ENCODE assay signal across 36 cellular contexts in genomic region chr1:94283462-94283861, GRCh38. TPM values are rescaled to one million over a fixed set of nuclear protein-coding genes. Genes with fewer than 3 reads are reported as not detected.
"Had no signal": no experiment of that assay in that cellular context is flagged by ENCODE, and none has a peak within 500 bp of the region (broad histone marks: within the 10 kb centered on the region; RNA-seq: fewer than 3 reads in every experiment).

No MANE protein-coding gene starts in this region.

- H3K27me3 Mint-ChIP-seq: brain had no signal

- H3K27ac Mint-ChIP-seq: activated B cell treated with CpG ODN at 0.5 μM for 24 hours; activated CD4-positive, alpha-beta memory T cell treated with anti-CD3 and anti-CD28 coated beads for 36 hours; activated CD4-positive, alpha-beta T cell treated with anti-CD3 and anti-CD28 coated beads, Interleukin-2, amount 10 ng/mL, durations not matched to agents 24 days and 14 days; activated CD8-positive, alpha-beta T cell treated with anti-CD3 and anti-CD28 coated beads for 36 hours; activated naive CD4-positive, alpha-beta T cell treated with anti-CD3 and anti-CD28 coated beads for 36 hours; activated naive CD4-positive, alpha-beta T cell treated with anti-CD3 and anti-CD28 coated beads, Interleukin-2, amount 50 U/mL, for 72 hours; activated naive CD8-positive, alpha-beta T cell treated with anti-CD3 and anti-CD28 coated beads for 36 hours; activated T-cell treated with anti-CD3 and anti-CD28 coated beads, Interleukin-2, amount 50 U/mL, for 72 hours; activated T-helper 1 cell treated with anti-CD3 and anti-CD28 coated beads, Interleukin-12 subunit alpha, Interleukin-12 subunit beta, Interleukin-2, Interleukin-4 antibody, amounts not matched to agents 30 ng/mL and 10 ng/mL and 1 ng/mL, durations not matched to agents 14 hours and 24 hours and 36 hours; activated T-helper 17 cell treated with anti-CD3 and anti-CD28 coated beads, Interleukin-2, amount 50 U/mL, for 72 hours; brain; T-helper 1 cell treated with Interleukin-12 subunit alpha and Interleukin-12 subunit beta and Interleukin-4 antibody, amounts not matched to agents 30 μg/mL and 1 μg/mL, for 36 hours; T-helper 2 cell treated with Interferon-gamma antibody and Interleukin-4, amounts not matched to agents 5 μg/mL and 100 μg/mL, for 36 hours had no signal

- H3K27me3 ChIP-seq: ascending aorta, cardiac muscle cell had no signal

- H3K4me1 ChIP-seq: ascending aorta had no signal

- DNase-seq: activated B cell treated with CpG ODN at 0.5 μM for 24 hours; activated CD4-positive, alpha-beta memory T cell treated with anti-CD3 and anti-CD28 coated beads for 36 hours; activated CD4-positive, alpha-beta T cell treated with anti-CD3 and anti-CD28 coated beads for 4 hours; activated CD4-positive, alpha-beta T cell treated with anti-CD3 and anti-CD28 coated beads, Interleukin-2, amount 10 ng/mL, durations not matched to agents 24 days and 14 days; activated CD4-positive, alpha-beta T cell treated with anti-CD3 and anti-CD28 coated beads, Interleukin-2, amount 50 U/mL, for 1 hour; activated CD4-positive, alpha-beta T cell treated with anti-CD3 and anti-CD28 coated beads, Interleukin-2, amount 50 U/mL, for 4 hours; activated CD4-positive, CD25-positive, alpha-beta regulatory T cell treated with anti-CD3 and anti-CD28 coated beads, Interleukin-2, amount 50 U/mL, for 72 hours; activated CD8-positive, alpha-beta memory T cell treated with anti-CD3 and anti-CD28 coated beads, Interleukin-2, amount 50 U/mL, for 4 hours; activated CD8-positive, alpha-beta T cell treated with anti-CD3 and anti-CD28 coated beads for 36 hours; activated effector memory CD4-positive, alpha-beta T cell treated with anti-CD3 and anti-CD28 coated beads, Interleukin-2, amount 50 U/mL, for 16 hours; activated gamma-delta T cell treated with Interleukin-2 at 50 U/mL for 16 hours; activated naive CD4-positive, alpha-beta T cell; activated naive CD4-positive, alpha-beta T cell treated with anti-CD3 and anti-CD28 coated beads for 36 hours; activated naive CD4-positive, alpha-beta T cell treated with anti-CD3 and anti-CD28 coated beads, Interleukin-2, amount 50 U/mL, for 16 hours; activated naive CD8-positive, alpha-beta T cell treated with anti-CD3 and anti-CD28 coated beads for 36 hours; activated T-cell treated with anti-CD3 and anti-CD28 coated beads for 4 hours; activated T-cell treated with anti-CD3 and anti-CD28 coated beads, Interleukin-2, amount 50 U/mL, for 1 hour; activated T-cell treated with anti-CD3 and anti-CD28 coated beads, Interleukin-2, amount 50 U/mL, for 4 hours; activated T-cell treated with anti-CD3 and anti-CD28 coated beads, Interleukin-2, amount 50 U/mL, for 72 hours; amygdala; anterior cingulate cortex; caudate nucleus; T-helper 1 cell; T-helper 2 cell; T-helper 9 cell had no signal

- H3K4me3 ChIP-seq: ascending aorta, cardiac muscle cell had no signal

- H3K27ac ChIP-seq: ascending aorta, cardiac muscle cell, VCaP had no signal

- H3K9me3 ChIP-seq: ascending aorta had no signal

- ATAC-seq: activated CD8-positive, alpha-beta T cell treated with anti-CD3 and anti-CD28 coated beads for 36 hours; activated naive CD4-positive, alpha-beta T cell treated with anti-CD3 and anti-CD28 coated beads, Interleukin-2, amount 50 U/mL, for 72 hours; activated T-cell treated with anti-CD3 and anti-CD28 coated beads, Interleukin-2, amount 50 U/mL, for 4 hours; activated T-cell treated with anti-CD3 and anti-CD28 coated beads, Interleukin-2, amount 50 U/mL, for 72 hours; activated T-helper 17 cell treated with anti-CD3 and anti-CD28 coated beads, Interleukin-2, amount 50 U/mL, for 72 hours had no signal

- H3K9me3 Mint-ChIP-seq: activated B cell treated with CpG ODN at 0.5 μM for 24 hours; activated CD4-positive, alpha-beta memory T cell treated with anti-CD3 and anti-CD28 coated beads for 36 hours; activated naive CD4-positive, alpha-beta T cell treated with anti-CD3 and anti-CD28 coated beads for 36 hours; activated naive CD4-positive, alpha-beta T cell treated with anti-CD3 and anti-CD28 coated beads, Interleukin-2, amount 50 U/mL, for 72 hours; activated naive CD8-positive, alpha-beta T cell treated with anti-CD3 and anti-CD28 coated beads for 36 hours; activated T-cell treated with anti-CD3 and anti-CD28 coated beads, Interleukin-2, amount 50 U/mL, for 4 hours; activated T-cell treated with anti-CD3 and anti-CD28 coated beads, Interleukin-2, amount 50 U/mL, for 72 hours; activated T-helper 1 cell treated with anti-CD3 and anti-CD28 coated beads, Interleukin-12 subunit alpha, Interleukin-12 subunit beta, Interleukin-2, Interleukin-4 antibody, amounts not matched to agents 30 ng/mL and 10 ng/mL and 1 ng/mL, durations not matched to agents 14 hours and 24 hours and 36 hours; activated T-helper 17 cell treated with anti-CD3 and anti-CD28 coated beads, Interleukin-2, amount 50 U/mL, for 72 hours; central memory CD8-positive, alpha-beta T cell; T-helper 1 cell treated with Interleukin-12 subunit alpha and Interleukin-12 subunit beta and Interleukin-4 antibody, amounts not matched to agents 30 μg/mL and 1 μg/mL, for 36 hours; T-helper 2 cell treated with Interferon-gamma antibody and Interleukin-4, amounts not matched to agents 5 μg/mL and 100 μg/mL, for 36 hours had no signal

- H3K4me3 Mint-ChIP-seq: activated B cell treated with CpG ODN at 0.5 μM for 24 hours; activated CD4-positive, alpha-beta memory T cell treated with anti-CD3 and anti-CD28 coated beads for 36 hours; activated CD4-positive, alpha-beta T cell treated with anti-CD3 and anti-CD28 coated beads, Interleukin-2, amount 10 ng/mL, durations not matched to agents 24 days and 14 days; activated CD8-positive, alpha-beta T cell treated with anti-CD3 and anti-CD28 coated beads for 36 hours; activated naive CD4-positive, alpha-beta T cell treated with anti-CD3 and anti-CD28 coated beads for 36 hours; activated naive CD8-positive, alpha-beta T cell treated with anti-CD3 and anti-CD28 coated beads for 36 hours; activated T-cell treated with anti-CD3 and anti-CD28 coated beads, Interleukin-2, amount 50 U/mL, for 4 hours; activated T-cell treated with anti-CD3 and anti-CD28 coated beads, Interleukin-2, amount 50 U/mL, for 72 hours; activated T-helper 1 cell treated with anti-CD3 and anti-CD28 coated beads, Interleukin-12 subunit alpha, Interleukin-12 subunit beta, Interleukin-2, Interleukin-4 antibody, amounts not matched to agents 30 ng/mL and 10 ng/mL and 1 ng/mL, durations not matched to agents 14 hours and 24 hours and 36 hours; activated T-helper 17 cell treated with anti-CD3 and anti-CD28 coated beads, Interleukin-2, amount 50 U/mL, for 72 hours; brain; central memory CD8-positive, alpha-beta T cell; T-helper 1 cell treated with Interleukin-12 subunit alpha and Interleukin-12 subunit beta and Interleukin-4 antibody, amounts not matched to agents 30 μg/mL and 1 μg/mL, for 36 hours; T-helper 2 cell treated with Interferon-gamma antibody and Interleukin-4, amounts not matched to agents 5 μg/mL and 100 μg/mL, for 36 hours had no signal

- H3K36me3 Mint-ChIP-seq: activated CD4-positive, alpha-beta memory T cell treated with anti-CD3 and anti-CD28 coated beads for 36 hours; activated naive CD4-positive, alpha-beta T cell treated with anti-CD3 and anti-CD28 coated beads, Interleukin-2, amount 50 U/mL, for 72 hours; activated naive CD8-positive, alpha-beta T cell treated with anti-CD3 and anti-CD28 coated beads for 36 hours; brain had no signal

- H3K4me1 Mint-ChIP-seq: activated B cell treated with CpG ODN at 0.5 μM for 24 hours; activated CD4-positive, alpha-beta T cell treated with anti-CD3 and anti-CD28 coated beads, Interleukin-2, amount 10 ng/mL, durations not matched to agents 24 days and 14 days; activated T-helper 17 cell treated with anti-CD3 and anti-CD28 coated beads, Interleukin-2, amount 50 U/mL, for 72 hours; central memory CD8-positive, alpha-beta T cell had no signal

- H3K36me3 ChIP-seq: ascending aorta, cardiac muscle cell had no signal

RNA-seq across cellular contexts. Expression of gene ARHGAP29, which starts 46.1 kb away (rescaled TPM):
- total RNA-seq: activated B cell treated with CpG ODN at 0.5 μM for 24 hours; activated CD4-positive, alpha-beta T cell treated with anti-CD3 and anti-CD28 coated beads, Interleukin-2, amount 10 ng/mL, durations not matched to agents 24 days and 14 days; activated CD8-positive, alpha-beta memory T cell treated with anti-CD3 and anti-CD28 coated beads for 36 hours; activated CD8-positive, alpha-beta T cell treated with anti-CD3 and anti-CD28 coated beads for 36 hours; activated naive CD8-positive, alpha-beta T cell treated with anti-CD3 and anti-CD28 coated beads for 36 hours; activated T-helper 1 cell treated with anti-CD3 and anti-CD28 coated beads, Interleukin-12 subunit alpha, Interleukin-12 subunit beta, Interleukin-2, Interleukin-4 antibody, amounts not matched to agents 30 ng/mL and 10 ng/mL and 1 ng/mL, durations not matched to agents 14 hours and 24 hours and 36 hours; activated T-helper 17 cell treated with anti-CD3 and anti-CD28 coated beads, Interleukin-2, amount 50 U/mL, for 72 hours had no signal
